In the genomic region with DNA sequence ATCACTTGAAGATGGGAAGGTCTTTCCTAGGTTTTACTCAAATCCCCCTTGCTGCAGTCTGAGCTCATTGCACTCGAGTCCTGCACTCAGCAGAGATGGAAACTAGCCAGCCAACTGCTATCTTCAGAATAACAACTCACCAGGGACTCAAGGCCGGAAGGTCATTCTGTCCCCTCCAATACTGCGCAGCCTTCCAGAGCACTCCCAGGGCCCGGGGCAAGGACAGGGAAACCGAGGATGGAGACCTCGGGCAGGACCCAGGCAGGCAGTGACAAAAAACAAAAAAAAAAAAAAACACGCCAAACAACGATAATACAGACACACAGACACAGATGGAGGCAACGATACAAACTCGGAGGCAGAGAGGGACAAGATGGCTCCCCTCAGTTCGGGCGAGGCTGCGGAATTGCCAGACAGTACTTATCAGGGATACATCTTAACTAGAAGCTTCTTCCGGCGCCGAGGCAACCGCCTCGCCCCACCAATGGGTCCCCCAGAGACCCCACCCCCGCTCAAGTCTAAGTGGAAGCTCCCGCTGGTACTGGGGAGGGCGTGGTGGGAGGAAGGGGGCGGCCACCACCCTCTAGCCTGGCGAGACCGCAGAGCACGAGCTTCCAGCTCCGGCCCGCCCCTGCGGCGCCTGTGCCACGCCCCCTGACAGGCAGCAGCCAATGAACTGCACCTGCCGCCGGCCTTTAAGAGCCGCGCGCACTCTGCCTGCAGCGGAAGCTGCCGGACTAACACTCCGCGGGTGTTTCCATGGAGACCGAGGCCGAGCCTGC, we compare ENCODE assay signal across 1 cellular context.
TF ChIP-seq lines count a peak whose summit lies in the region.

No MANE protein-coding gene starts in this region.

TF ChIP-seq in GM12878, 131 proteins besides CTCF, POLR2A, EP300 and RAD21 (continued from another document and continues in another):
- TF ChIP-seq, protein P1, sequence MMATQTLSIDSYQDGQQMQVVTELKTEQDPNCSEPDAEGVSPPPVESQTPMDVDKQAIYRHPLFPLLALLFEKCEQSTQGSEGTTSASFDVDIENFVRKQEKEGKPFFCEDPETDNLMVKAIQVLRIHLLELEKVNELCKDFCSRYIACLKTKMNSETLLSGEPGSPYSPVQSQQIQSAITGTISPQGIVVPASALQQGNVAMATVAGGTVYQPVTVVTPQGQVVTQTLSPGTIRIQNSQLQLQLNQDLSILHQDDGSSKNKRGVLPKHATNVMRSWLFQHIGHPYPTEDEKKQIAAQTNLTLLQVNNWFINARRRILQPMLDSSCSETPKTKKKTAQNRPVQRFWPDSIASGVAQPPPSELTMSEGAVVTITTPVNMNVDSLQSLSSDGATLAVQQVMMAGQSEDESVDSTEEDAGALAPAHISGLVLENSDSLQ (IDR thresholded peaks at IDR 0.05), result peak; percentile 72
- peak; percentile 27; the same call in 1 of the 2 replicates for TF ChIP-seq SPI1 (IDR thresholded peaks at IDR 0.05; ENCODE audit: borderline replicate concordance, insufficient read depth, low read depth, low read length)
- TF ChIP-seq CHD2 (IDR thresholded peaks at IDR 0.05; ENCODE audit: borderline replicate concordance, low read depth, low read length), result peak; percentile 77; the same call in 1 of the 2 replicates
- TF ChIP-seq E4F1 (IDR thresholded peaks at IDR 0.05; ENCODE audit: borderline replicate concordance, partially characterized antibody), result peak; percentile 46
- TF ChIP-seq RB1 (IDR thresholded peaks at IDR 0.05; ENCODE audit: borderline replicate concordance), result no peak
- no peak for TF ChIP-seq FOS (IDR thresholded peaks at IDR 0.05; ENCODE audit: borderline replicate concordance, extremely low read depth, insufficient read length)
- TF ChIP-seq MEF2B (IDR thresholded peaks at IDR 0.05; ENCODE audit: partially characterized antibody, poor library complexity, severe bottlenecking), result no peak
- TF ChIP-seq SUPT20H (IDR thresholded peaks at IDR 0.05; ENCODE audit: borderline replicate concordance, control insufficient read depth, low read depth, low read length), result no peak
- no peak for TF ChIP-seq ZNF622 (IDR thresholded peaks at IDR 0.05)
- no peak for TF ChIP-seq CREM (IDR thresholded peaks at IDR 0.05; ENCODE audit: low read depth)
- no peak for TF ChIP-seq SUZ12 (IDR thresholded peaks at IDR 0.05; ENCODE audit: unreplicated experiment)
- TF ChIP-seq TARDBP (IDR thresholded peaks at IDR 0.05; ENCODE audit: borderline replicate concordance), result no peak
- TF ChIP-seq PAX5 (IDR thresholded peaks at IDR 0.05; ENCODE audit: borderline replicate concordance, low read depth, low read length), result no peak
- TF ChIP-seq RCOR1 (conservative IDR thresholded peaks at IDR 0.05; ENCODE audit: low read depth, low read length), result no peak
- TF ChIP-seq, protein P2, sequence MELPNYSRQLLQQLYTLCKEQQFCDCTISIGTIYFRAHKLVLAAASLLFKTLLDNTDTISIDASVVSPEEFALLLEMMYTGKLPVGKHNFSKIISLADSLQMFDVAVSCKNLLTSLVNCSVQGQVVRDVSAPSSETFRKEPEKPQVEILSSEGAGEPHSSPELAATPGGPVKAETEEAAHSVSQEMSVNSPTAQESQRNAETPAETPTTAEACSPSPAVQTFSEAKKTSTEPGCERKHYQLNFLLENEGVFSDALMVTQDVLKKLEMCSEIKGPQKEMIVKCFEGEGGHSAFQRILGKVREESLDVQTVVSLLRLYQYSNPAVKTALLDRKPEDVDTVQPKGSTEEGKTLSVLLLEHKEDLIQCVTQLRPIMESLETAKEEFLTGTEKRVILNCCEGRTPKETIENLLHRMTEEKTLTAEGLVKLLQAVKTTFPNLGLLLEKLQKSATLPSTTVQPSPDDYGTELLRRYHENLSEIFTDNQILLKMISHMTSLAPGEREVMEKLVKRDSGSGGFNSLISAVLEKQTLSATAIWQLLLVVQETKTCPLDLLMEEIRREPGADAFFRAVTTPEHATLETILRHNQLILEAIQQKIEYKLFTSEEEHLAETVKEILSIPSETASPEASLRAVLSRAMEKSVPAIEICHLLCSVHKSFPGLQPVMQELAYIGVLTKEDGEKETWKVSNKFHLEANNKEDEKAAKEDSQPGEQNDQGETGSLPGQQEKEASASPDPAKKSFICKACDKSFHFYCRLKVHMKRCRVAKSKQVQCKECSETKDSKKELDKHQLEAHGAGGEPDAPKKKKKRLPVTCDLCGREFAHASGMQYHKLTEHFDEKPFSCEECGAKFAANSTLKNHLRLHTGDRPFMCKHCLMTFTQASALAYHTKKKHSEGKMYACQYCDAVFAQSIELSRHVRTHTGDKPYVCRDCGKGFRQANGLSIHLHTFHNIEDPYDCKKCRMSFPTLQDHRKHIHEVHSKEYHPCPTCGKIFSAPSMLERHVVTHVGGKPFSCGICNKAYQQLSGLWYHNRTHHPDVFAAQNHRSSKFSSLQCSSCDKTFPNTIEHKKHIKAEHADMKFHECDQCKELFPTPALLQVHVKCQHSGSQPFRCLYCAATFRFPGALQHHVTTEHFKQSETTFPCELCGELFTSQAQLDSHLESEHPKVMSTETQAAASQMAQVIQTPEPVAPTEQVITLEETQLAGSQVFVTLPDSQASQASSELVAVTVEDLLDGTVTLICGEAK (IDR thresholded peaks at IDR 0.05; ENCODE audit: borderline replicate concordance), result peak; percentile 80; the same call in 1 of the 2 replicates
- TF ChIP-seq, protein P3, sequence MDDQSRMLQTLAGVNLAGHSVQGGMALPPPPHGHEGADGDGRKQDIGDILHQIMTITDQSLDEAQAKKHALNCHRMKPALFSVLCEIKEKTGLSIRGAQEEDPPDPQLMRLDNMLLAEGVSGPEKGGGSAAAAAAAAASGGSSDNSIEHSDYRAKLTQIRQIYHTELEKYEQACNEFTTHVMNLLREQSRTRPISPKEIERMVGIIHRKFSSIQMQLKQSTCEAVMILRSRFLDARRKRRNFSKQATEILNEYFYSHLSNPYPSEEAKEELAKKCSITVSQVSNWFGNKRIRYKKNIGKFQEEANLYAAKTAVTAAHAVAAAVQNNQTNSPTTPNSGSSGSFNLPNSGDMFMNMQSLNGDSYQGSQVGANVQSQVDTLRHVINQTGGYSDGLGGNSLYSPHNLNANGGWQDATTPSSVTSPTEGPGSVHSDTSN (IDR thresholded peaks at IDR 0.05; ENCODE audit: insufficient replicate concordance, low read depth, low read length), result peak; percentile 59
- TF ChIP-seq SMAD1 (IDR thresholded peaks at IDR 0.05; ENCODE audit: low read depth, partially characterized antibody), result no peak
- 0 out of 2 replicates have a peak, but pooled peaks have one; percentile 10 for TF ChIP-seq ZNF384 (IDR thresholded peaks at IDR 0.05; ENCODE audit: borderline replicate concordance, low read depth, low read length)
- TF ChIP-seq FOXM1 (IDR thresholded peaks at IDR 0.05; ENCODE audit: low read depth, low read length), result no peak
- TF ChIP-seq IKZF2 (IDR thresholded peaks at IDR 0.05), result no peak
- no peak for TF ChIP-seq SRF (IDR thresholded peaks at IDR 0.05; ENCODE audit: low read depth in 2 of 2, low read length in 2 of 2)
- TF ChIP-seq EZH2 (IDR thresholded peaks at IDR 0.05; ENCODE audit: borderline replicate concordance, control insufficient read depth, low read depth, low read length), result no peak
- no peak for TF ChIP-seq YBX1 (IDR thresholded peaks at IDR 0.05)
- TF ChIP-seq PAX8 (IDR thresholded peaks at IDR 0.05), result no peak
- TF ChIP-seq SMAD5 (IDR thresholded peaks at IDR 0.05; ENCODE audit: low read depth), result no peak
- TF ChIP-seq BHLHE40 (IDR thresholded peaks at IDR 0.05; ENCODE audit: borderline replicate concordance in 1 of 2, low read depth in 2 of 2, low read length in 1 of 2), result peak; percentile 95 to 98
- no peak for TF ChIP-seq BACH1 (IDR thresholded peaks at IDR 0.05; ENCODE audit: borderline replicate concordance)
- peak; percentile 30; the same call in 1 of the 2 replicates for TF ChIP-seq TAF1 (IDR thresholded peaks at IDR 0.05; ENCODE audit: borderline replicate concordance, low read depth, low read length)
- TF ChIP-seq, protein P4, sequence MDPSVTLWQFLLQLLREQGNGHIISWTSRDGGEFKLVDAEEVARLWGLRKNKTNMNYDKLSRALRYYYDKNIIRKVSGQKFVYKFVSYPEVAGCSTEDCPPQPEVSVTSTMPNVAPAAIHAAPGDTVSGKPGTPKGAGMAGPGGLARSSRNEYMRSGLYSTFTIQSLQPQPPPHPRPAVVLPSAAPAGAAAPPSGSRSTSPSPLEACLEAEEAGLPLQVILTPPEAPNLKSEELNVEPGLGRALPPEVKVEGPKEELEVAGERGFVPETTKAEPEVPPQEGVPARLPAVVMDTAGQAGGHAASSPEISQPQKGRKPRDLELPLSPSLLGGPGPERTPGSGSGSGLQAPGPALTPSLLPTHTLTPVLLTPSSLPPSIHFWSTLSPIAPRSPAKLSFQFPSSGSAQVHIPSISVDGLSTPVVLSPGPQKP (IDR thresholded peaks at IDR 0.05; ENCODE audit: low read depth, low read length), result no peak
- TF ChIP-seq CBFB (IDR thresholded peaks at IDR 0.05; ENCODE audit: low read depth), result no peak
- no peak for TF ChIP-seq SIX5 (IDR thresholded peaks at IDR 0.05; ENCODE audit: low read depth, low read length, severe bottlenecking)
- TF ChIP-seq ZNF207 (IDR thresholded peaks at IDR 0.05; ENCODE audit: borderline replicate concordance), result no peak
- peak in 1 of 2 experiments; percentile 49; a peak in 1 of 3 replicates for TF ChIP-seq EGR1 (IDR thresholded peaks at IDR 0.05; ENCODE audit: borderline replicate concordance in 1 of 2, low read depth in 2 of 2, low read length in 2 of 2)
- peak; percentile 63; the same call in 1 of the 2 replicates for TF ChIP-seq HDGF (IDR thresholded peaks at IDR 0.05)
- 0 out of 2 replicates have a peak, but pooled peaks have one; percentile 13 for TF ChIP-seq TCF12 (IDR thresholded peaks at IDR 0.05; ENCODE audit: low read depth, low read length)
- no peak for TF ChIP-seq ZNF274 (IDR thresholded peaks at IDR 0.05; ENCODE audit: insufficient read depth, insufficient read length)
- no peak for TF ChIP-seq TCF7 (IDR thresholded peaks at IDR 0.05; ENCODE audit: borderline replicate concordance)
- TF ChIP-seq, protein P5, sequence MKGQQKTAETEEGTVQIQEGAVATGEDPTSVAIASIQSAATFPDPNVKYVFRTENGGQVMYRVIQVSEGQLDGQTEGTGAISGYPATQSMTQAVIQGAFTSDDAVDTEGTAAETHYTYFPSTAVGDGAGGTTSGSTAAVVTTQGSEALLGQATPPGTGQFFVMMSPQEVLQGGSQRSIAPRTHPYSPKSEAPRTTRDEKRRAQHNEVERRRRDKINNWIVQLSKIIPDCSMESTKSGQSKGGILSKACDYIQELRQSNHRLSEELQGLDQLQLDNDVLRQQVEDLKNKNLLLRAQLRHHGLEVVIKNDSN (IDR thresholded peaks at IDR 0.05; ENCODE audit: borderline replicate concordance, extremely low read length, insufficient read depth, low read depth, low read length), result peak; percentile 16
- 0 out of 2 replicates have a peak, but pooled peaks have one; percentile 33 for TF ChIP-seq CHD1 (IDR thresholded peaks at IDR 0.05; ENCODE audit: low read depth, low read length)
- TF ChIP-seq RBBP5 (conservative IDR thresholded peaks at IDR 0.05), result no peak
- TF ChIP-seq BRCA1 (IDR thresholded peaks at IDR 0.05; ENCODE audit: low read depth, low read length), result no peak
- TF ChIP-seq, protein P6, sequence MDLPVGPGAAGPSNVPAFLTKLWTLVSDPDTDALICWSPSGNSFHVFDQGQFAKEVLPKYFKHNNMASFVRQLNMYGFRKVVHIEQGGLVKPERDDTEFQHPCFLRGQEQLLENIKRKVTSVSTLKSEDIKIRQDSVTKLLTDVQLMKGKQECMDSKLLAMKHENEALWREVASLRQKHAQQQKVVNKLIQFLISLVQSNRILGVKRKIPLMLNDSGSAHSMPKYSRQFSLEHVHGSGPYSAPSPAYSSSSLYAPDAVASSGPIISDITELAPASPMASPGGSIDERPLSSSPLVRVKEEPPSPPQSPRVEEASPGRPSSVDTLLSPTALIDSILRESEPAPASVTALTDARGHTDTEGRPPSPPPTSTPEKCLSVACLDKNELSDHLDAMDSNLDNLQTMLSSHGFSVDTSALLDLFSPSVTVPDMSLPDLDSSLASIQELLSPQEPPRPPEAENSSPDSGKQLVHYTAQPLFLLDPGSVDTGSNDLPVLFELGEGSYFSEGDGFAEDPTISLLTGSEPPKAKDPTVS (IDR thresholded peaks at IDR 0.05; ENCODE audit: low read depth, low read length), result no peak
- TF ChIP-seq, protein P7, sequence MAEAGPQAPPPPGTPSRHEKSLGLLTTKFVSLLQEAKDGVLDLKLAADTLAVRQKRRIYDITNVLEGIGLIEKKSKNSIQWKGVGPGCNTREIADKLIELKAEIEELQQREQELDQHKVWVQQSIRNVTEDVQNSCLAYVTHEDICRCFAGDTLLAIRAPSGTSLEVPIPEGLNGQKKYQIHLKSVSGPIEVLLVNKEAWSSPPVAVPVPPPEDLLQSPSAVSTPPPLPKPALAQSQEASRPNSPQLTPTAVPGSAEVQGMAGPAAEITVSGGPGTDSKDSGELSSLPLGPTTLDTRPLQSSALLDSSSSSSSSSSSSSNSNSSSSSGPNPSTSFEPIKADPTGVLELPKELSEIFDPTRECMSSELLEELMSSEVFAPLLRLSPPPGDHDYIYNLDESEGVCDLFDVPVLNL (IDR thresholded peaks at IDR 0.05; ENCODE audit: low read depth, low read length), result peak; percentile 79
- TF ChIP-seq USF2 (IDR thresholded peaks at IDR 0.05; ENCODE audit: borderline replicate concordance, low read depth, low read length), result peak; percentile 18; the same call in 1 of the 2 replicates
- no peak for TF ChIP-seq CBX3 (IDR thresholded peaks at IDR 0.05; ENCODE audit: borderline replicate concordance, low read depth)
- TF ChIP-seq, protein P8, sequence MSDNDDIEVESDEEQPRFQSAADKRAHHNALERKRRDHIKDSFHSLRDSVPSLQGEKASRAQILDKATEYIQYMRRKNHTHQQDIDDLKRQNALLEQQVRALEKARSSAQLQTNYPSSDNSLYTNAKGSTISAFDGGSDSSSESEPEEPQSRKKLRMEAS (IDR thresholded peaks at IDR 0.05; ENCODE audit: low read depth, low read length), result peak; percentile 71
